8 cellular contexts compared by ENCODE assay signal in genomic region chr16:66523861-66524354, GRCh38. TPM values are rescaled to one million over a fixed set of nuclear protein-coding genes. Genes with fewer than 3 reads are reported as not detected.
DNase-seq lines count a peak whose midpoint lies in the region; ATAC-seq, FAIRE-seq and TF ChIP-seq lines count a peak whose summit lies in the region.

No MANE protein-coding gene starts in this region.

- no peak overlapping the region for H3K4me3 Mint-ChIP-seq in nephron progenitor cell

- H3K9me3 Mint-ChIP-seq in nephron progenitor cell: no peaks in the 10 kb centered on the region

- H2AFZ ChIP-seq in Karpas-422 (ENCODE audit: low read length): no peak overlapping the region

- H4K20me1 ChIP-seq in Karpas-422 (ENCODE audit: insufficient read depth, low read depth, low read length): no peaks in the 10 kb centered on the region

- no peaks in the 10 kb centered on the region for H3K4me1 Mint-ChIP-seq in nephron progenitor cell

- no peak overlapping the region for H3K4me2 ChIP-seq in Karpas-422 (ENCODE audit: low read depth, low read length, poor library complexity, severe bottlenecking)

- DNase-seq in GM19239 (ENCODE audit: insufficient read length, low spot score): no peak
- DNase-seq in activated T-cell treated with anti-CD3 and anti-CD28 coated beads, Interleukin-2, amount 50 U/mL, for 48 hours: peak; percentile 44 to 46
- no peak for DNase-seq in nephron progenitor cell
- no peak for DNase-seq in NCI-H146 (lab: John Stamatoyannopoulos, UW)
- no peak for DNase-seq in NCI-H2081 (lab: John Stamatoyannopoulos, UW)
- DNase-seq in Karpas-422: no peak

- TF ChIP-seq CTCF in nephron progenitor cell (IDR thresholded peaks at IDR 0.05): no peak

- H3K27me3 Mint-ChIP-seq in nephron progenitor cell (ENCODE audit: low read depth, poor library complexity): no peaks in the 10 kb centered on the region

- H3K9me3 ChIP-seq in Karpas-422 (ENCODE audit: low read length): no peaks in the 10 kb centered on the region

- ATAC-seq in HG03354 (IDR thresholded peaks at IDR 0.05; ENCODE audit: poor library complexity, severe bottlenecking, unreplicated experiment) (peak; percentile 66), SK-N-SH treated with all-trans-retinoic acid at 6 μM for 48 hours (no peak)

- peak overlapping the region; percentile 64 for H3K27ac Mint-ChIP-seq in nephron progenitor cell

- H3K36me3 Mint-ChIP-seq in nephron progenitor cell (ENCODE audit: low read depth): peaks cover 31% of the 10 kb centered on the region

- peaks cover 10% of the 10 kb centered on the region for H3K4me1 ChIP-seq in Karpas-422 (ENCODE audit: low read length)

- FAIRE-seq in GM19239 (lab: Jason Lieb, UNC): peak; percentile 91

- H3K36me3 ChIP-seq in Karpas-422 (ENCODE audit: insufficient read depth, low read length): no peaks in the 10 kb centered on the region

- H3K27ac ChIP-seq in Karpas-422 (ENCODE audit: low read length): no peak overlapping the region

- no peaks in the 10 kb centered on the region for H3K79me2 ChIP-seq in Karpas-422 (ENCODE audit: low read length)

- no peaks in the 10 kb centered on the region for H3K9me2 ChIP-seq in Karpas-422 (replicated peaks; ENCODE audit: insufficient read depth, low read length)

- H3K27me3 ChIP-seq in Karpas-422 (ENCODE audit: low read length): no peaks in the 10 kb centered on the region

- H3K4me3 ChIP-seq in Karpas-422 (ENCODE audit: low read length): no peak overlapping the region

- H3K9ac ChIP-seq in Karpas-422 (ENCODE audit: low read length): no peak overlapping the region

TF ChIP-seq in SK-N-SH treated with all-trans-retinoic acid at 6 μM for 48 hours, 23 proteins besides CTCF, POLR2A, EP300 and RAD21:
- TF ChIP-seq BACH2 (CRISPR knock-in tag; IDR thresholded peaks at IDR 0.05; ENCODE audit: borderline replicate concordance): no peak

RNA-seq across cellular contexts. Expression of gene TK2, which starts 26.0 kb away (rescaled TPM):
- 6.9 and 8.6 TPM in 2 replicates for total RNA-seq in Karpas-422 (2014; rRNA removed; shearing (Covaris generic); ENCODE audit: low replicate concordance)

RNA-seq across cellular contexts. Expression of gene CKLF, which starts 28.5 kb away (rescaled TPM):
- total RNA-seq in Karpas-422 (2014; rRNA removed; shearing (Covaris generic); ENCODE audit: low replicate concordance): 61.3 and 76.0 TPM in 2 replicates

RNA-seq across cellular contexts. Expression of gene CMTM1, which starts 42.3 kb away (rescaled TPM):
- 0.61 and 5.8 TPM in 2 replicates for total RNA-seq in Karpas-422 (2014; rRNA removed; shearing (Covaris generic); ENCODE audit: low replicate concordance)

RNA-seq across cellular contexts. Expression of gene CMTM2, which starts 55.4 kb away (rescaled TPM):
- not detected in 2 replicates for total RNA-seq in Karpas-422 (2014; rRNA removed; shearing (Covaris generic); ENCODE audit: low replicate concordance)

Comparison
In these comparisons a context has a peak if more than half of its experiments do, and no peak if none do; other contexts are left out.
1. DNase-seq: peak in activated T-cell treated with anti-CD3 and anti-CD28 coated beads, Interleukin-2, amount 50 U/mL, for 48 hours (2 of 2); none in GM19239 (single experiment), nephron progenitor cell (single experiment), NCI-H146 (single experiment), NCI-H2081 (0 of 2) and Karpas-422 (single experiment).